In genomic region chr1:111541721-111542120, GRCh38 we compare ENCODE assay signal across 1 cellular context.
TF ChIP-seq lines count a peak whose summit lies in the region.

No MANE protein-coding gene starts in this region.

TF ChIP-seq in endothelial cell of umbilical vein, 7 proteins besides CTCF, POLR2A, EP300 and RAD21:
- TF ChIP-seq FOS (IDR thresholded peaks at IDR 0.05; ENCODE audit: borderline replicate concordance, insufficient read depth, low read length) (no peak), POLR2AphosphoS5 (IDR thresholded peaks at IDR 0.05; ENCODE audit: insufficient read depth, low read depth, low read length) (no peak), JUN (IDR thresholded peaks at IDR 0.05; ENCODE audit: borderline replicate concordance, insufficient read depth, insufficient read length, low read depth) (no peak), GATA2 (IDR thresholded peaks at IDR 0.05; ENCODE audit: insufficient read depth, insufficient read length, low read depth, low read length) (no peak), MYC (IDR thresholded peaks at IDR 0.05; ENCODE audit: low read depth, low read length) (no peak), EZH2 (IDR thresholded peaks at IDR 0.05; ENCODE audit: borderline replicate concordance, low read depth, low read length, severe bottlenecking) (no peak)
- TF ChIP-seq, protein P1, sequence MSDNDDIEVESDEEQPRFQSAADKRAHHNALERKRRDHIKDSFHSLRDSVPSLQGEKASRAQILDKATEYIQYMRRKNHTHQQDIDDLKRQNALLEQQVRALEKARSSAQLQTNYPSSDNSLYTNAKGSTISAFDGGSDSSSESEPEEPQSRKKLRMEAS (IDR thresholded peaks at IDR 0.05; ENCODE audit: insufficient read depth, insufficient read length), result no peak
